In the genomic region with DNA sequence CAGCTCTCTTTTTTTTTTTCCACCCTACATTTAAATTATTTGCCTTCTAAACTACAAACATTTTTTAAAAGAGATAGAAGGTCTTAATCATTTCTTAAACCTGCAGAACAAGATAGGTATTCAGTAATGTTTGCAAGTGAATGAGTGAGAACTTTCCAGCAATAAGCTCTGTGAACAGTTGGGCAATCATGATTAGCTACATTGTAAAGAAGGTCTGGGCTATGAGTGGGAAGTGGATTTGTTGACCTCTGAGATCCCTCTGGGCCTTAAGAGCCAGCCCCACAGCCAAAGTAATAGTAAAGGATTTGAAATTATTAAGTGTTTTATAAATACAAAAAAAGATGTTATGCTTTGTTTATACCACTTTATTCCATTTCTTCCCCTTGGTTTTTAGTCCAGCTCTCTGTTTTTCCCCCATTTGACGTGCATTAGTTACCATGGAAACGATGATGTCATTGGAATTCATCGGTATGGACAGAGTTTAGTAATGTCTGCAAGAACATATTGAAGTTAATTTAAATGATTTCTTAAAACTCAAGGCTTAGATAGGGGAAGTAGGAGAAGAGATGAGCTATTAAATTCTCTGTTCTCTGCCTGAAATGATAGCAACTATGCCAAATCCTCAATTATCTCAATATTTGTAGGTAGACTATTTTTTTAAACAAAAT, we compare ENCODE assay signal across 16 cellular contexts.
A peak's percentile ranks its signal among the peaks of the same experiment; 100 is the strongest.
DNase-seq lines count a peak whose midpoint lies in the region; ATAC-seq and TF ChIP-seq lines count a peak whose summit lies in the region.
"Had no signal": no experiment of that assay in that cellular context is flagged by ENCODE, and none has a peak within 500 bp of the region (broad histone marks: within the 10 kb centered on the region; RNA-seq: fewer than 3 reads in every experiment).

No MANE protein-coding gene starts in this region.

- no peak for TF ChIP-seq CTCF in MCF 10A (IDR thresholded peaks at IDR 0.05; ENCODE audit: unreplicated experiment)
- TF ChIP-seq CTCF in breast epithelium (IDR thresholded peaks at IDR 0.05) = no peak
- no peak for TF ChIP-seq CTCF in fibroblast of villous mesenchyme (IDR thresholded peaks at IDR 0.05; ENCODE audit: insufficient read depth, low read depth, low read length)
- no peak for TF ChIP-seq CTCF in uterus (IDR thresholded peaks at IDR 0.05)
- no peak for TF ChIP-seq CTCF in endodermal cell (conservative IDR thresholded peaks at IDR 0.05)

- ATAC-seq in activated T-cell treated with anti-CD3 and anti-CD28 coated beads, Interleukin-2, amount 50 U/mL, for 4 hours = no peak
- no peak for ATAC-seq in GM18502 (IDR thresholded peaks at IDR 0.05; ENCODE audit: poor library complexity, unreplicated experiment)
- ATAC-seq: upper lobe of right lung had no signal

- CTCF ChIA-PET in MCF 10A (lab: Yijun Ruan, JAX) = no interaction called here

- H3K36me3 Mint-ChIP-seq in MCF 10A (ENCODE audit: insufficient read depth, unreplicated experiment) (no peaks in the 10 kb centered on the region), endodermal cell (ENCODE audit: low read depth) (no peaks in the 10 kb centered on the region)
- peaks cover 32% of the 10 kb centered on the region for H3K36me3 Mint-ChIP-seq in activated T-cell treated with anti-CD3 and anti-CD28 coated beads, Interleukin-2, amount 50 U/mL, for 4 hours (ENCODE audit: insufficient read depth)

- H3K27me3 ChIP-seq in breast epithelium = no peaks in the 10 kb centered on the region
- no peaks in the 10 kb centered on the region for H3K27me3 ChIP-seq in adipocyte (replicated peaks; ENCODE audit: control insufficient read depth, insufficient read depth, low read length)
- no peaks in the 10 kb centered on the region for H3K27me3 ChIP-seq in uterus
- H3K27me3 ChIP-seq in endodermal cell (ENCODE audit: control insufficient read depth, insufficient read depth, low read length, poor library complexity, severe bottlenecking) = no peaks in the 10 kb centered on the region
- H3K27me3 ChIP-seq: upper lobe of right lung had no signal

- H3K27ac Mint-ChIP-seq in MCF 10A (ENCODE audit: low read depth, unreplicated experiment) (peak overlapping the region; percentile 29), endodermal cell (no peak overlapping the region)
- H3K27ac Mint-ChIP-seq: activated T-helper 1 cell treated with anti-CD3 and anti-CD28 coated beads, Interleukin-12 subunit alpha, Interleukin-12 subunit beta, Interleukin-2, Interleukin-4 antibody, amounts not matched to agents 30 ng/mL and 10 ng/mL and 1 ng/mL, durations not matched to agents 14 hours and 24 hours and 36 hours had no signal

- H3K4me3 ChIP-seq in breast epithelium = no peak overlapping the region
- H3K4me3 ChIP-seq in adipocyte (ENCODE audit: low read length) = no peak overlapping the region
- H3K4me3 ChIP-seq in fibroblast of villous mesenchyme (ENCODE audit: low read depth, low read length) = no peak overlapping the region
- no peak overlapping the region for H3K4me3 ChIP-seq in uterus
- H3K4me3 ChIP-seq in endodermal cell (ENCODE audit: low read length) = no peak overlapping the region
- H3K4me3 ChIP-seq: upper lobe of right lung had no signal

- TF ChIP-seq POLR2A in breast epithelium (IDR thresholded peaks at IDR 0.05) = no peak
- no peak for TF ChIP-seq POLR2A in uterus (IDR thresholded peaks at IDR 0.05)

- H3K36me3 ChIP-seq in breast epithelium (no peaks in the 10 kb centered on the region), adipocyte (ENCODE audit: control insufficient read depth, insufficient read depth, low read length, severe bottlenecking) (no peaks in the 10 kb centered on the region), uterus (no peaks in the 10 kb centered on the region), endodermal cell (ENCODE audit: control insufficient read depth, insufficient read depth, low read length) (no peaks in the 10 kb centered on the region)
- H3K36me3 ChIP-seq: upper lobe of right lung had no signal

- H3K27me3 Mint-ChIP-seq in MCF 10A (ENCODE audit: insufficient read depth, unreplicated experiment) (no peaks in the 10 kb centered on the region), endodermal cell (ENCODE audit: insufficient read depth) (no peaks in the 10 kb centered on the region)
- no peaks in the 10 kb centered on the region for H3K27me3 Mint-ChIP-seq in activated T-cell treated with anti-CD3 and anti-CD28 coated beads, Interleukin-2, amount 50 U/mL, for 4 hours (ENCODE audit: low read depth)

- H3K9me3 ChIP-seq in breast epithelium = no peaks in the 10 kb centered on the region
- no peaks in the 10 kb centered on the region for H3K9me3 ChIP-seq in adipocyte (ENCODE audit: control insufficient read depth, low read length)
- no peaks in the 10 kb centered on the region for H3K9me3 ChIP-seq in uterus
- no peaks in the 10 kb centered on the region for H3K9me3 ChIP-seq in endodermal cell (ENCODE audit: control insufficient read depth, low read length)
- H3K9me3 ChIP-seq: upper lobe of right lung had no signal

- 79 to 83% methylated on average over 1 to 3 of the region's 3 CpGs for WGBS in endodermal cell (ENCODE audit: insufficient coverage in 1 of 2, insufficient read length in 1 of 2), 2 experiments

- H3K4me3 Mint-ChIP-seq in MCF 10A (ENCODE audit: unreplicated experiment) (no peak overlapping the region), endodermal cell (no peak overlapping the region)
- H3K4me3 Mint-ChIP-seq in activated T-cell treated with anti-CD3 and anti-CD28 coated beads, Interleukin-2, amount 50 U/mL, for 4 hours = no peak overlapping the region
- H3K4me3 Mint-ChIP-seq: activated T-helper 1 cell treated with anti-CD3 and anti-CD28 coated beads, Interleukin-12 subunit alpha, Interleukin-12 subunit beta, Interleukin-2, Interleukin-4 antibody, amounts not matched to agents 30 ng/mL and 10 ng/mL and 1 ng/mL, durations not matched to agents 14 hours and 24 hours and 36 hours; neural crest cell had no signal

- no peak overlapping the region for H3K27ac ChIP-seq in breast epithelium
- H3K27ac ChIP-seq in uterus = peak overlapping the region; percentile 12 to 22
- no peak overlapping the region for H3K27ac ChIP-seq in endodermal cell (ENCODE audit: low read depth, low read length)
- H3K27ac ChIP-seq: upper lobe of right lung had no signal

- POLR2A ChIA-PET in MCF 10A (lab: Yijun Ruan, JAX) = no interaction called here

- DNase-seq in MCF 10A (ENCODE audit: unreplicated experiment) (peak; percentile 58), breast epithelium (ENCODE audit: low spot score in 2 of 2) (no peak), adipocyte (ENCODE audit: low read depth) (peak; percentile 64), fibroblast of villous mesenchyme (ENCODE audit: low read depth) (peak; percentile 85), uterus (no peak), endodermal cell (no peak)
- no peak for DNase-seq in activated T-cell treated with anti-CD3 and anti-CD28 coated beads, Interleukin-2, amount 50 U/mL, for 4 hours
- DNase-seq: caudate nucleus; DMS79 treated with DMSO at 0.1 percent for 48 hours; NCI-H1048; NCI-H524; stimulated activated CD4-positive, alpha-beta T cell treated with anti-CD3 and anti-CD28 coated beads, Interleukin-12 subunit alpha, Interleukin-12 subunit beta, amount 100 ng/mL, for 4 hours; upper lobe of right lung had no signal

- H3K9ac ChIP-seq in adipocyte (ENCODE audit: low read length) (no peak overlapping the region), endodermal cell (ENCODE audit: extremely low read depth, low read length, poor library complexity, severe bottlenecking) (no peak overlapping the region)

- H3K4me1 Mint-ChIP-seq in MCF 10A (ENCODE audit: insufficient read depth, unreplicated experiment) (no peaks in the 10 kb centered on the region), endodermal cell (no peaks in the 10 kb centered on the region)
- no peaks in the 10 kb centered on the region for H3K4me1 Mint-ChIP-seq in activated T-cell treated with anti-CD3 and anti-CD28 coated beads, Interleukin-2, amount 50 U/mL, for 4 hours (ENCODE audit: low read depth)
- H3K4me1 Mint-ChIP-seq: neural crest cell had no signal

- intact Hi-C loops in MCF 10A (cut with micrococcal nuclease) (no loop called here), breast epithelium (cut with DNase I; ENCODE audit: low total_unique reads) (no loop called here), uterus (cut with DNase I; ENCODE audit: low total_unique reads) (no loop called here)

- no peaks in the 10 kb centered on the region for H3K4me1 ChIP-seq in breast epithelium
- H3K4me1 ChIP-seq in adipocyte (ENCODE audit: control insufficient read depth, insufficient read depth, low read length) = peaks cover 9% of the 10 kb centered on the region
- H3K4me1 ChIP-seq in uterus = peaks cover 0 to 7% of the 10 kb centered on the region in 2 donors
- no peaks in the 10 kb centered on the region for H3K4me1 ChIP-seq in endodermal cell (ENCODE audit: control insufficient read depth, insufficient read depth, low read length)
- H3K4me1 ChIP-seq: upper lobe of right lung had no signal

- no peaks in the 10 kb centered on the region for H3K9me3 Mint-ChIP-seq in MCF 10A (ENCODE audit: unreplicated experiment)
- H3K9me3 Mint-ChIP-seq in endodermal cell = no peaks in the 10 kb centered on the region
- no peaks in the 10 kb centered on the region for H3K9me3 Mint-ChIP-seq in activated T-cell treated with anti-CD3 and anti-CD28 coated beads, Interleukin-2, amount 50 U/mL, for 4 hours
- H3K9me3 Mint-ChIP-seq: activated T-helper 1 cell treated with anti-CD3 and anti-CD28 coated beads, Interleukin-12 subunit alpha, Interleukin-12 subunit beta, Interleukin-2, Interleukin-4 antibody, amounts not matched to agents 30 ng/mL and 10 ng/mL and 1 ng/mL, durations not matched to agents 14 hours and 24 hours and 36 hours; neural crest cell had no signal

- BruUV-seq in MCF 10A (replicated peaks; lab: Mats Ljungman, UMichigan) = no TSS peak

Comparison
In these comparisons a context has a peak if more than half of its experiments do, and no peak if none do; other contexts are left out.
1. DNase-seq: peak in MCF 10A (single experiment), adipocyte (single experiment) and fibroblast of villous mesenchyme (single experiment); none in breast epithelium (0 of 2), uterus (0 of 2), endodermal cell (single experiment) and activated T-cell treated with anti-CD3 and anti-CD28 coated beads, Interleukin-2, amount 50 U/mL, for 4 hours (single experiment).
2. H3K27ac ChIP-seq: peak in uterus (2 of 2); none in breast epithelium (0 of 2) and endodermal cell (single experiment).